8 cellular contexts compared by ENCODE assay signal in the genomic region with DNA sequence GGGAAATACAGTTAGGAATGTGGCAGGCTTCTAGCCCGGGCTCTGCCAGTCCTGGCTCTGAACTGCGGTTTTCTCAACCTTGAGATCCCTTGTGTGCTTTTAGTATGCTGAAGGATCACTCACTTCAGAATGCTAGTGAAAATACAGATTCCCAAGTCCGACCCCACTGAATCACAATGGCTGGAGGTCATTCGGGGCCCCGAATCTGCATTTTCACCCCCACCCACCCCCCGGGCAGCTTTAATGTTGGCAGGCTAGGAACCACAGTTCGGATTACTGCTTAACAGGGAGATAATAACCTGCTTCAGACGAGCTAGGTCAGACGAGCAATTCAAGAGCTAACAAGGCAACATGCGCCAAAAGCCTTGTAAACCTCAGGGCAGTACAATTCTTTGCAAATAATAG. TPM values are rescaled to one million over a fixed set of nuclear protein-coding genes. Genes with fewer than 3 reads are reported as not detected.
DNase-seq lines count a peak whose midpoint lies in the region; ATAC-seq and TF ChIP-seq lines count a peak whose summit lies in the region.

No MANE protein-coding gene starts in this region.

- peaks cover 36% of the 10 kb centered on the region for H4K20me1 ChIP-seq in BLaER1

- peak overlapping the region; percentile 65 for H3K9ac ChIP-seq in BLaER1
- peak overlapping the region; percentile 61 for H3K9ac ChIP-seq in HUES6 (ENCODE audit: low read length)

- H3K4me1 ChIP-seq in BLaER1: peaks cover 51% of the 10 kb centered on the region
- H3K4me1 ChIP-seq in HUES6 (ENCODE audit: control insufficient read depth, insufficient read depth, low read length): peaks cover 24% of the 10 kb centered on the region
- H3K4me1 ChIP-seq in body of pancreas: peaks cover 55% of the 10 kb centered on the region
- peaks cover 0 to 39% (median 22%) of the 10 kb centered on the region in 4 donors for H3K4me1 ChIP-seq in right lobe of liver
- peaks cover 37 to 58% (median 50%) of the 10 kb centered on the region in 4 donors for H3K4me1 ChIP-seq in upper lobe of left lung

- H3K27me3 ChIP-seq in BLaER1 (no peaks in the 10 kb centered on the region), HUES6 (ENCODE audit: control insufficient read depth, insufficient read depth, low read length) (no peaks in the 10 kb centered on the region), body of pancreas (no peaks in the 10 kb centered on the region), right lobe of liver (no peaks in the 10 kb centered on the region), upper lobe of left lung (no peaks in the 10 kb centered on the region)

- WGBS in body of pancreas, 2 donors: 4 to 6% methylated on average over 10 of the region's 10 CpGs
- 6% methylated on average over 9 of the region's 10 CpGs for WGBS in right lobe of liver (ENCODE audit: insufficient coverage, low coverage, low lambda C conversion rate, missing lambda C conversion rate)
- 11 to 20% methylated on average over 8 to 10 of the region's 10 CpGs for WGBS in upper lobe of left lung, 2 donors

- H3K36me3 ChIP-seq in BLaER1 (no peaks in the 10 kb centered on the region), HUES6 (ENCODE audit: control insufficient read depth, insufficient read depth, low read length) (no peaks in the 10 kb centered on the region), body of pancreas (replicated peaks in 1 of 2; ENCODE audit: insufficient read depth in 1 of 2, low read depth in 2 of 2) (no peaks in the 10 kb centered on the region), right lobe of liver (no peaks in the 10 kb centered on the region), upper lobe of left lung (no peaks in the 10 kb centered on the region)

- H3K9me3 ChIP-seq in BLaER1: no peaks in the 10 kb centered on the region
- no peaks in the 10 kb centered on the region for H3K9me3 ChIP-seq in HUES6 (ENCODE audit: control insufficient read depth, insufficient read depth, low read depth, low read length)
- H3K9me3 ChIP-seq in body of pancreas: no peaks in the 10 kb centered on the region
- no peaks in the 10 kb centered on the region for H3K9me3 ChIP-seq in right lobe of liver
- no peaks in the 10 kb centered on the region for H3K9me3 ChIP-seq in upper lobe of left lung

- no peak for TF ChIP-seq POLR2A in body of pancreas (IDR thresholded peaks at IDR 0.05)
- no peak for TF ChIP-seq POLR2A in right lobe of liver (IDR thresholded peaks at IDR 0.05)
- TF ChIP-seq POLR2A in upper lobe of left lung (IDR thresholded peaks at IDR 0.05): no peak

- peak overlapping the region; percentile 84 for H3K4me2 ChIP-seq in BLaER1

- no peak for TF ChIP-seq CTCF in body of pancreas (IDR thresholded peaks at IDR 0.05)
- no peak for TF ChIP-seq CTCF in right lobe of liver (IDR thresholded peaks at IDR 0.05)
- no peak for TF ChIP-seq CTCF in upper lobe of left lung (IDR thresholded peaks at IDR 0.05)

- H3K27ac ChIP-seq in BLaER1 (peak overlapping the region; percentile 67), HUES6 (ENCODE audit: low read depth, low read length) (no peak overlapping the region), body of pancreas (peak overlapping the region; percentile 68 to 99 (median 92)), right lobe of liver (peak overlapping the region; percentile 49 to 76 (median 68)), upper lobe of left lung (peak overlapping the region; percentile 85 to 99 (median 98))

- intact Hi-C loops in body of pancreas (cut with DNase I) (loop anchor here (10.0 kb wide), 1 partner anchor 54 kb away; no protein-coding TSS in a partner anchor), right lobe of liver (cut with DNase I) (no loop called here)

- TF ChIP-seq EP300 in upper lobe of left lung (IDR thresholded peaks at IDR 0.05): no peak

- H3K4me3 ChIP-seq in BLaER1: peak overlapping the region; percentile 64
- H3K4me3 ChIP-seq in HUES6 (ENCODE audit: low read depth, low read length): peak overlapping the region; percentile 83
- no peak overlapping the region for H3K4me3 ChIP-seq in body of pancreas
- peak overlapping the region; percentile 41 to 74 (median 48) for H3K4me3 ChIP-seq in right lobe of liver
- H3K4me3 ChIP-seq in upper lobe of left lung: peak overlapping the region; percentile 3 to 89 (median 85)

- ATAC-seq in body of pancreas (no peak), right lobe of liver (no peak), upper lobe of left lung (ENCODE audit: low FRiP score in 2 of 2) (no peak), GM21447 (IDR thresholded peaks at IDR 0.05; ENCODE audit: unreplicated experiment) (no peak)

- DNase-seq in body of pancreas: no peak
- no peak for DNase-seq in right lobe of liver
- no peak for DNase-seq in upper lobe of left lung
- no peak for DNase-seq in NCI-H446 (lab: John Stamatoyannopoulos, UW)
- DNase-seq in stimulated activated CD8-positive, alpha-beta memory T cell treated with anti-CD3 and anti-CD28 coated beads, Interleukin-4, amount 100 ng/mL, for 48 hours: no peak

RNA-seq across cellular contexts. Expression of gene SUSD6, which starts 0.5 kb away (rescaled TPM):
- 10 to 100 TPM; 24.6 to 25.1 TPM for total RNA-seq in body of pancreas
- total RNA-seq in right lobe of liver: 10 to 100 TPM in 5 of 6 experiments, 1 to 10 TPM in 1; 9.6 to 17.4 (median 12.5) TPM
- total RNA-seq in upper lobe of left lung: 10 to 100 TPM; 63.4 to 90.4 (median 81.6) TPM

RNA-seq across cellular contexts. Expression of gene CCDC177, which starts 36.2 kb away (rescaled TPM):
- total RNA-seq in body of pancreas (not detected), right lobe of liver (under 1 TPM in 3 of 6 experiments, not detected in 3; 0.06 to 0.11 (median 0.07) TPM), upper lobe of left lung (not detected)

Comparison
In these comparisons a context has a peak if more than half of its experiments do, and no peak if none do; other contexts are left out.
1. H3K4me3 ChIP-seq: peak in BLaER1 (single experiment), HUES6 (single experiment), right lobe of liver (3 of 3) and upper lobe of left lung (4 of 4); none in body of pancreas (0 of 2).